ENCODE assay signal across 11 cellular contexts in genomic region chr1:167456500-167456899, GRCh38.
DNase-seq lines count a peak whose midpoint lies in the region; ATAC-seq, FAIRE-seq and TF ChIP-seq lines count a peak whose summit lies in the region.
"Had no signal": no experiment of that assay in that cellular context is flagged by ENCODE, and none has a peak within 500 bp of the region (broad histone marks: within the 10 kb centered on the region; RNA-seq: fewer than 3 reads in every experiment).

No MANE protein-coding gene starts in this region.

- TF ChIP-seq CTCF in PC-3 (conservative IDR thresholded peaks at IDR 0.05; ENCODE audit: low read depth, low read length) (no peak), smooth muscle cell (IDR thresholded peaks at IDR 0.05; ENCODE audit: borderline replicate concordance, insufficient read depth, poor library complexity, severe bottlenecking) (no peak)

- H3K4me3 ChIP-seq in PC-3 (ENCODE audit: low read length): no peak overlapping the region; the same call in 1 of the 2 replicates
- H3K4me3 ChIP-seq in effector memory CD4-positive, alpha-beta T cell (ENCODE audit: insufficient read depth, low read depth, low read length, poor library complexity, severe bottlenecking): peak overlapping the region; percentile 66
- no peak overlapping the region for H3K4me3 ChIP-seq in smooth muscle cell

- H3K36me3 Mint-ChIP-seq in T-helper 2 cell treated with Interferon-gamma antibody and Interleukin-4, amounts not matched to agents 5 μg/mL and 100 μg/mL, for 36 hours (ENCODE audit: low read depth): peaks cover 39% of the 10 kb centered on the region

- H2AFZ ChIP-seq in PC-3 (ENCODE audit: low read length): no peak overlapping the region; the same call in 1 of the 2 replicates
- H2AFZ ChIP-seq in smooth muscle cell (ENCODE audit: low read depth): no peak overlapping the region

- no peak for ATAC-seq in PC-3

- DNase-seq in T-helper 2 cell treated with Interferon-gamma antibody and Interleukin-4, amounts not matched to agents 5 μg/mL and 100 μg/mL, for 36 hours (ENCODE audit: low spot score): no peak
- no peak for DNase-seq in T-helper 2 cell
- no peak for DNase-seq in PC-3
- DNase-seq in effector memory CD4-positive, alpha-beta T cell: no peak
- no peak for DNase-seq in smooth muscle cell (lab: John Stamatoyannopoulos, UW; ENCODE audit: unreplicated experiment)
- no peak for DNase-seq in GM12892 (ENCODE audit: insufficient read length)
- no peak for DNase-seq in T-helper 9 cell
- DNase-seq in RCC 7860 (ENCODE audit: low spot score): no peak
- DNase-seq: NCI-H1417 had no signal

- TSS peak; percentile 44 for BruUV-seq in PC-3 (replicated peaks; lab: Mats Ljungman, UMichigan)

- H3K4me2 ChIP-seq in PC-3 (ENCODE audit: low read length): peak overlapping the region; percentile 99; the same call in 1 of the 2 replicates
- H3K4me2 ChIP-seq in smooth muscle cell: peak overlapping the region; percentile 96

- no peak for FAIRE-seq in GM12892 (lab: Jason Lieb, UNC)
- no peak for FAIRE-seq in RCC 7860 (lab: Jason Lieb, UNC)
- FAIRE-seq: A204.1 had no signal

- H3K79me2 ChIP-seq in PC-3 (ENCODE audit: low read length): no peaks in the 10 kb centered on the region
- H3K79me2 ChIP-seq in smooth muscle cell (ENCODE audit: low read depth): no peaks in the 10 kb centered on the region

- no peaks in the 10 kb centered on the region for H3K27me3 Mint-ChIP-seq in T-helper 2 cell treated with Interferon-gamma antibody and Interleukin-4, amounts not matched to agents 5 μg/mL and 100 μg/mL, for 36 hours (ENCODE audit: low read depth)

- H3K27me3 ChIP-seq in PC-3 (ENCODE audit: low read length): no peaks in the 10 kb centered on the region; the same call in 1 of the 2 replicates
- H3K27me3 ChIP-seq in effector memory CD4-positive, alpha-beta T cell (replicated peaks; ENCODE audit: control insufficient read depth, insufficient read depth, low read length, poor library complexity, severe bottlenecking): no peaks in the 10 kb centered on the region
- H3K27me3 ChIP-seq in smooth muscle cell (ENCODE audit: low read depth): peaks cover 13% of the 10 kb centered on the region

- H3K4me3 Mint-ChIP-seq in T-helper 2 cell treated with Interferon-gamma antibody and Interleukin-4, amounts not matched to agents 5 μg/mL and 100 μg/mL, for 36 hours: peak overlapping the region; percentile 84

- no peaks in the 10 kb centered on the region for H3K9me3 Mint-ChIP-seq in T-helper 2 cell treated with Interferon-gamma antibody and Interleukin-4, amounts not matched to agents 5 μg/mL and 100 μg/mL, for 36 hours
- H3K9me3 Mint-ChIP-seq: H9 had no signal

- H3F3A ChIP-seq in PC-3 (ENCODE audit: low read length, unreplicated experiment) (no peaks in the 10 kb centered on the region), smooth muscle cell (ENCODE audit: low read depth) (no peaks in the 10 kb centered on the region)

- H4K20me1 ChIP-seq in PC-3 (ENCODE audit: low read length) (no peaks in the 10 kb centered on the region), smooth muscle cell (ENCODE audit: low read depth) (no peaks in the 10 kb centered on the region)

- no peaks in the 10 kb centered on the region for H3K36me3 ChIP-seq in PC-3 (ENCODE audit: low read depth, low read length)
- peaks cover 12% of the 10 kb centered on the region for H3K36me3 ChIP-seq in effector memory CD4-positive, alpha-beta T cell (ENCODE audit: control insufficient read depth, insufficient read depth, low read length)
- H3K36me3 ChIP-seq in smooth muscle cell (ENCODE audit: low read depth): no peaks in the 10 kb centered on the region

- H3K9ac ChIP-seq in PC-3 (ENCODE audit: low read length): no peak overlapping the region
- H3K9ac ChIP-seq in smooth muscle cell (ENCODE audit: low read depth): no peak overlapping the region

- WGBS in smooth muscle cell (ENCODE audit: low lambda C conversion rate): 93% methylated on average over 4 of the region's 4 CpGs

- CTCF ChIA-PET in PC-3 (lab: Charles Lee): interaction anchor here (1.3 kb wide), 1 partner anchor 77 kb away, joined by 8 read pairs; no protein-coding TSS in a partner anchor

- no peak for TF ChIP-seq POLR2A in GM12892 (IDR thresholded peaks at IDR 0.05; ENCODE audit: low read depth, low read length)

- H3K4me1 ChIP-seq in PC-3 (ENCODE audit: insufficient read depth, low read length): peaks cover 6% of the 10 kb centered on the region; the same call in 1 of the 2 replicates
- H3K4me1 ChIP-seq in effector memory CD4-positive, alpha-beta T cell (ENCODE audit: control insufficient read depth, insufficient read depth, low read length, poor library complexity, severe bottlenecking): peaks cover 59% of the 10 kb centered on the region
- peaks cover 7% of the 10 kb centered on the region for H3K4me1 ChIP-seq in smooth muscle cell (ENCODE audit: low read depth)

- H3K4me1 Mint-ChIP-seq in T-helper 2 cell treated with Interferon-gamma antibody and Interleukin-4, amounts not matched to agents 5 μg/mL and 100 μg/mL, for 36 hours (ENCODE audit: low read depth): peaks cover 44% of the 10 kb centered on the region

- H3K27ac Mint-ChIP-seq in T-helper 2 cell treated with Interferon-gamma antibody and Interleukin-4, amounts not matched to agents 5 μg/mL and 100 μg/mL, for 36 hours: peak overlapping the region; percentile 68

- POLR2A ChIA-PET in PC-3 (lab: Charles Lee; ENCODE audit: unreplicated experiment): no interaction called here

- intact Hi-C loops in PC-3 (cut with micrococcal nuclease): no loop called here

- H3K9me2 ChIP-seq in PC-3 (replicated peaks; ENCODE audit: low read length): no peaks in the 10 kb centered on the region

- no peaks in the 10 kb centered on the region for H3K9me3 ChIP-seq in PC-3 (ENCODE audit: low read length)
- H3K9me3 ChIP-seq in effector memory CD4-positive, alpha-beta T cell (ENCODE audit: control insufficient read depth, low read length): no peaks in the 10 kb centered on the region
- H3K9me3 ChIP-seq in smooth muscle cell (replicated peaks; ENCODE audit: low read depth): no peaks in the 10 kb centered on the region

- H3K27ac ChIP-seq in PC-3 (ENCODE audit: low read length) (no peak overlapping the region), smooth muscle cell (ENCODE audit: low read depth) (no peak overlapping the region)
- peak overlapping the region; percentile 99 for H3K27ac ChIP-seq in effector memory CD4-positive, alpha-beta T cell (ENCODE audit: insufficient read depth, low read length, poor library complexity, severe bottlenecking)
